ENCODE assay signal across 28 cellular contexts in the genomic region with DNA sequence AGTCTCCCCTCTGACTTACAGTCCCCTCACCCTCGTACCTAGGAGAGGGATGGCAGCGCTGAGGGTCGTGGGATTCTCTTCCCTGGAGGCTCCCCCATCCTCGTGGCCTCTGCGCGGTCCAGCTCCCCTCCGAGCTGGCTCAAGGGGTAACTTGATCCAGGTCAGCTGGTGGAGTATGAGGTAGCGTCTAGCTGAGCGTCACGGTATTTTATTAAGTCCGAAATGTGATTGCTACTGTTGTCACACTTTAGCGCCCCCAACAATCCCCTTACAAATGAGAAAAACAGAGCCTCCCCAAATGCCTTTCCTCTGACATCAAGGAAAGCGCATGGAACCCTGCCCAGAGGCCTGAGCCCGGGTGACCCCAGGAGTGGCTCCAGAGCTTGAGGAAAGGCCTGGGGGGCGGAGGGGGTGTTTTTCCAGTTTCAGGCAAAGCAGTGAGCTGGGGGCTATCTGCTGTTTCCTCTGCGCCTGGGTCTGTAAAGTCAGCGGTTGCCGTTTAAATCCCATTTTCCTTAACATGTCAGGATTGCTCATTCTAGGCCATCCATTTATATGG.
"Had no signal": no experiment of that assay in that cellular context is flagged by ENCODE, and none has a peak within 500 bp of the region (broad histone marks: within the 10 kb centered on the region; RNA-seq: fewer than 3 reads in every experiment).

No MANE protein-coding gene starts in this region.

- DNase-seq: effector CD4-positive, alpha-beta T cell; endodermal cell; erythroblast; foreskin keratinocyte; head of caudate nucleus; kidney; left cardiac atrium; left ventricle myocardium superior; mesenchymal stem cell; midbrain; naive B cell; nucleus accumbens; pancreas; retina; sigmoid colon; small intestine; stimulated activated CD4-positive, alpha-beta T cell treated with anti-CD3 and anti-CD28 coated beads, Interleukin-12 subunit alpha, Interleukin-12 subunit beta, amount 100 ng/mL, for 4 hours; stimulated activated naive CD4-positive, alpha-beta T cell; stomach; substantia nigra; transverse colon had no signal

- H3K4me3 ChIP-seq: coronary artery, hepatocyte, lung, pancreas, prostate gland, sigmoid colon, stomach, thoracic aorta, transverse colon had no signal

- H3K9me3 ChIP-seq: pancreas, prostate gland, sigmoid colon, stomach, thoracic aorta, transverse colon had no signal

- H3K27ac ChIP-seq: coronary artery, foreskin keratinocyte, hepatocyte, pancreas, prostate gland, sigmoid colon, stomach, thoracic aorta, transverse colon had no signal

- ATAC-seq: foreskin keratinocyte, left cardiac atrium, left ventricle myocardium superior, pancreas had no signal

- H3K4me2 ChIP-seq: hepatocyte had no signal

- H2AFZ ChIP-seq: hepatocyte had no signal

- H3K36me3 ChIP-seq: pancreas, prostate gland, sigmoid colon, stomach, thoracic aorta, transverse colon had no signal

- H3K27me3 ChIP-seq: hepatocyte, pancreas, sigmoid colon, stomach, transverse colon had no signal

- H3K79me2 ChIP-seq: hepatocyte had no signal

- FAIRE-seq: endothelial cell of umbilical vein, kidney, pancreas, small intestine, urothelium cell line had no signal

- H3K4me1 ChIP-seq: foreskin keratinocyte, pancreas, prostate gland, sigmoid colon, stomach, transverse colon had no signal
